ENCODE assay signal across 1 cellular context in the genomic region with DNA sequence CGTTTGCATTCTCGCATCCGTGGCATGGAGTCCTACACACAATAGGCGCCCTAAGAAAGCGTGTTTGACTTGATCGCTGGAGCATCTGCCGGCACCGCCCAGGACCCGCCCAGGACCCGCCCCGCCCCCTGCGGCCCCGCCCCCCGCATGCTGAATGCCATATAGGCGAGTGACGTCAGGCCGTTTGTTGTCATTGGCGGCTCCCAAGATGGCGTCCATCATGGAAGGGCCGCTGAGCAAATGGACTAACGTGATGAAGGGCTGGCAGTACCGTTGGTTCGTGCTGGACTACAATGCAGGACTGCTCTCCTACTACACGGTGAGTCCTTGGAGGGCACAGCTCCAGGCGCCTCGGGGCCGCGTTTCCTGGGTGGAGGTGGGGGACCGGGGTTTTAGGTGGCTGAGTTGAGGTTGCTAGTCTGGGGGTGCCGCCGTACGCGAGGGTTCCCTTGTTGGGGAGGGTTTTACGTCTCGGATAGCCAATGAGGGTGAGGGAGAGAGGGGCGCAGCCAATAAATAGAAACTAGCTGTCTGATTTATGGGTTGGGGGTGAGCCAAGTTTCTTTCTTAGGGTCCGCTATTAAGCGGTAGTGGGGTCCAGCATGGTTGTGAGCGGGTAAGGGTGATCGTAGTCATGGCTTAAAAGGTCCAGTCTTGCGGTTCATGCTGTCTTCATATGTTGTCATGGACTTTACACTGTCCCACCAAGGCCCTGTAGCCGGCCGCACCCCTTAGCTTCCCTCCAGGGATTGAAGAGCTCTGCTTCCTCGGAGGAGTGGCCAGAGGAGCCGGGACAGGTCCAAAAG.
A peak's percentile ranks its signal among the peaks of the same experiment; 100 is the strongest.
TF ChIP-seq lines count a peak whose summit lies in the region.

A gene with protein sequence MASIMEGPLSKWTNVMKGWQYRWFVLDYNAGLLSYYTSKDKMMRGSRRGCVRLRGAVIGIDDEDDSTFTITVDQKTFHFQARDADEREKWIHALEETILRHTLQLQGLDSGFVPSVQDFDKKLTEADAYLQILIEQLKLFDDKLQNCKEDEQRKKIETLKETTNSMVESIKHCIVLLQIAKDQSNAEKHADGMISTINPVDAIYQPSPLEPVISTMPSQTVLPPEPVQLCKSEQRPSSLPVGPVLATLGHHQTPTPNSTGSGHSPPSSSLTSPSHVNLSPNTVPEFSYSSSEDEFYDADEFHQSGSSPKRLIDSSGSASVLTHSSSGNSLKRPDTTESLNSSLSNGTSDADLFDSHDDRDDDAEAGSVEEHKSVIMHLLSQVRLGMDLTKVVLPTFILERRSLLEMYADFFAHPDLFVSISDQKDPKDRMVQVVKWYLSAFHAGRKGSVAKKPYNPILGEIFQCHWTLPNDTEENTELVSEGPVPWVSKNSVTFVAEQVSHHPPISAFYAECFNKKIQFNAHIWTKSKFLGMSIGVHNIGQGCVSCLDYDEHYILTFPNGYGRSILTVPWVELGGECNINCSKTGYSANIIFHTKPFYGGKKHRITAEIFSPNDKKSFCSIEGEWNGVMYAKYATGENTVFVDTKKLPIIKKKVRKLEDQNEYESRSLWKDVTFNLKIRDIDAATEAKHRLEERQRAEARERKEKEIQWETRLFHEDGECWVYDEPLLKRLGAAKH (plus strand): TSS at position 190 of the 806 bp plus-strand sequence. CDS start 19 bp downstream, at position 209.

TF ChIP-seq in K562, 482 proteins besides CTCF, POLR2A, EP300 and RAD21 (continued from another document and continues in another):
- TF ChIP-seq, protein P1, sequence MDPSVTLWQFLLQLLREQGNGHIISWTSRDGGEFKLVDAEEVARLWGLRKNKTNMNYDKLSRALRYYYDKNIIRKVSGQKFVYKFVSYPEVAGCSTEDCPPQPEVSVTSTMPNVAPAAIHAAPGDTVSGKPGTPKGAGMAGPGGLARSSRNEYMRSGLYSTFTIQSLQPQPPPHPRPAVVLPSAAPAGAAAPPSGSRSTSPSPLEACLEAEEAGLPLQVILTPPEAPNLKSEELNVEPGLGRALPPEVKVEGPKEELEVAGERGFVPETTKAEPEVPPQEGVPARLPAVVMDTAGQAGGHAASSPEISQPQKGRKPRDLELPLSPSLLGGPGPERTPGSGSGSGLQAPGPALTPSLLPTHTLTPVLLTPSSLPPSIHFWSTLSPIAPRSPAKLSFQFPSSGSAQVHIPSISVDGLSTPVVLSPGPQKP (CRISPR knock-in tag; IDR thresholded peaks at IDR 0.05): no peak
- TF ChIP-seq ZNF644 (tag; IDR thresholded peaks at IDR 0.05; ENCODE audit: low read depth) (no peak), GATA2 (CRISPR knock-in tag; IDR thresholded peaks at IDR 0.05) (no peak), ZC3H11A (IDR thresholded peaks at IDR 0.05; ENCODE audit: low read depth, low read length) (no peak), SREBF1 (IDR thresholded peaks at IDR 0.05; ENCODE audit: borderline replicate concordance, low read depth, low read length) (no peak), ZSCAN29 (IDR thresholded peaks at IDR 0.05) (no peak), NFYB (IDR thresholded peaks at IDR 0.05; ENCODE audit: extremely low read depth, insufficient read length) (peak; percentile 76), CHD1 (IDR thresholded peaks at IDR 0.05; ENCODE audit: low read length) (no peak), KLF1 (tag; IDR thresholded peaks at IDR 0.05) (no peak), TSC22D4 (tag; IDR thresholded peaks at IDR 0.05) (no peak), ZNF436 (CRISPR knock-in tag; IDR thresholded peaks at IDR 0.05) (no peak), CSDE1 (IDR thresholded peaks at IDR 0.05) (peak in 1 of 2 experiments; percentile 51; a peak in 2 of 4 replicates), KLF10 (CRISPR knock-in tag; IDR thresholded peaks at IDR 0.05) (no peak), FOXJ3 (CRISPR knock-in tag; IDR thresholded peaks at IDR 0.05) (no peak), EHMT2 (IDR thresholded peaks at IDR 0.05) (peak; percentile 58; the same call in 1 of the 2 replicates), CC2D1A (IDR thresholded peaks at IDR 0.05) (no peak; the same call in 1 of the 2 replicates), RB1 (IDR thresholded peaks at IDR 0.05; ENCODE audit: low read depth) (no peak), THRAP3 (IDR thresholded peaks at IDR 0.05; ENCODE audit: borderline replicate concordance) (0 out of 2 replicates have a peak, but pooled peaks have one; percentile 26), HDAC1 (IDR thresholded peaks at IDR 0.05) (peak in 1 of 2 experiments; percentile 96; a peak in 2 of 4 replicates), ZNF778 (CRISPR knock-in tag; IDR thresholded peaks at IDR 0.05) (no peak), PTRF (tag; IDR thresholded peaks at IDR 0.05) (no peak), ZNF253 (CRISPR knock-in tag; conservative IDR thresholded peaks at IDR 0.05) (no peak), NFXL1 (CRISPR knock-in tag; IDR thresholded peaks at IDR 0.05) (no peak)
- TF ChIP-seq, protein P2, sequence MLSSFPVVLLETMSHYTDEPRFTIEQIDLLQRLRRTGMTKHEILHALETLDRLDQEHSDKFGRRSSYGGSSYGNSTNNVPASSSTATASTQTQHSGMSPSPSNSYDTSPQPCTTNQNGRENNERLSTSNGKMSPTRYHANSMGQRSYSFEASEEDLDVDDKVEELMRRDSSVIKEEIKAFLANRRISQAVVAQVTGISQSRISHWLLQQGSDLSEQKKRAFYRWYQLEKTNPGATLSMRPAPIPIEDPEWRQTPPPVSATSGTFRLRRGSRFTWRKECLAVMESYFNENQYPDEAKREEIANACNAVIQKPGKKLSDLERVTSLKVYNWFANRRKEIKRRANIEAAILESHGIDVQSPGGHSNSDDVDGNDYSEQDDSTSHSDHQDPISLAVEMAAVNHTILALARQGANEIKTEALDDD (IDR thresholded peaks at IDR 0.05): peak; percentile 48; the same call in 1 of the 2 replicates
- TF ChIP-seq, protein P3, sequence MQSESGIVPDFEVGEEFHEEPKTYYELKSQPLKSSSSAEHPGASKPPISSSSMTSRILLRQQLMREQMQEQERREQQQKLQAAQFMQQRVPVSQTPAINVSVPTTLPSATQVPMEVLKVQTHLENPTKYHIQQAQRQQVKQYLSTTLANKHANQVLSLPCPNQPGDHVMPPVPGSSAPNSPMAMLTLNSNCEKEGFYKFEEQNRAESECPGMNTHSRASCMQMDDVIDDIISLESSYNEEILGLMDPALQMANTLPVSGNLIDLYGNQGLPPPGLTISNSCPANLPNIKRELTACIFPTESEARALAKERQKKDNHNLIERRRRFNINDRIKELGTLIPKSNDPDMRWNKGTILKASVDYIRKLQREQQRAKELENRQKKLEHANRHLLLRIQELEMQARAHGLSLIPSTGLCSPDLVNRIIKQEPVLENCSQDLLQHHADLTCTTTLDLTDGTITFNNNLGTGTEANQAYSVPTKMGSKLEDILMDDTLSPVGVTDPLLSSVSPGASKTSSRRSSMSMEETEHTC (IDR thresholded peaks at IDR 0.05): no peak
- TF ChIP-seq, protein P4, sequence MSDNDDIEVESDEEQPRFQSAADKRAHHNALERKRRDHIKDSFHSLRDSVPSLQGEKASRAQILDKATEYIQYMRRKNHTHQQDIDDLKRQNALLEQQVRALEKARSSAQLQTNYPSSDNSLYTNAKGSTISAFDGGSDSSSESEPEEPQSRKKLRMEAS (CRISPR knock-in tag; IDR thresholded peaks at IDR 0.05): peak; percentile 65; the same call in 1 of the 2 replicates
- TF ChIP-seq, protein P5, sequence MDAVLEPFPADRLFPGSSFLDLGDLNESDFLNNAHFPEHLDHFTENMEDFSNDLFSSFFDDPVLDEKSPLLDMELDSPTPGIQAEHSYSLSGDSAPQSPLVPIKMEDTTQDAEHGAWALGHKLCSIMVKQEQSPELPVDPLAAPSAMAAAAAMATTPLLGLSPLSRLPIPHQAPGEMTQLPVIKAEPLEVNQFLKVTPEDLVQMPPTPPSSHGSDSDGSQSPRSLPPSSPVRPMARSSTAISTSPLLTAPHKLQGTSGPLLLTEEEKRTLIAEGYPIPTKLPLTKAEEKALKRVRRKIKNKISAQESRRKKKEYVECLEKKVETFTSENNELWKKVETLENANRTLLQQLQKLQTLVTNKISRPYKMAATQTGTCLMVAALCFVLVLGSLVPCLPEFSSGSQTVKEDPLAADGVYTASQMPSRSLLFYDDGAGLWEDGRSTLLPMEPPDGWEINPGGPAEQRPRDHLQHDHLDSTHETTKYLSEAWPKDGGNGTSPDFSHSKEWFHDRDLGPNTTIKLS (IDR thresholded peaks at IDR 0.05; ENCODE audit: borderline replicate concordance, low read depth): peak; percentile 41; the same call in 1 of the 2 replicates
- TF ChIP-seq, protein P6, sequence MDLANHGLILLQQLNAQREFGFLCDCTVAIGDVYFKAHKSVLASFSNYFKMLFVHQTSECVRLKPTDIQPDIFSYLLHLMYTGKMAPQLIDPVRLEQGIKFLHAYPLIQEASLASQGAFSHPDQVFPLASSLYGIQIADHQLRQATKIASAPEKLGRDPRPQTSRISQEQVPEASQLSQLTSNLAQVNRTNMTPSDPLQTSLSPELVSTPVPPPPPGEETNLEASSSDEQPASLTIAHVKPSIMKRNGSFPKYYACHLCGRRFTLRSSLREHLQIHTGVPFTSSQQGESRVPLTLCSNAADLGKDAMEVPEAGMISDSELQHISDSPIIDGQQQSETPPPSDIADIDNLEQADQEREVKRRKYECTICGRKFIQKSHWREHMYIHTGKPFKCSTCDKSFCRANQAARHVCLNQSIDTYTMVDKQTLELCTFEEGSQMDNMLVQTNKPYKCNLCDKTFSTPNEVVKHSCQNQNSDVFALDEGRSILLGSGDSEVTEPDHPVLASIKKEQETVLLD (IDR thresholded peaks at IDR 0.05): no peak
- TF ChIP-seq, protein P7, sequence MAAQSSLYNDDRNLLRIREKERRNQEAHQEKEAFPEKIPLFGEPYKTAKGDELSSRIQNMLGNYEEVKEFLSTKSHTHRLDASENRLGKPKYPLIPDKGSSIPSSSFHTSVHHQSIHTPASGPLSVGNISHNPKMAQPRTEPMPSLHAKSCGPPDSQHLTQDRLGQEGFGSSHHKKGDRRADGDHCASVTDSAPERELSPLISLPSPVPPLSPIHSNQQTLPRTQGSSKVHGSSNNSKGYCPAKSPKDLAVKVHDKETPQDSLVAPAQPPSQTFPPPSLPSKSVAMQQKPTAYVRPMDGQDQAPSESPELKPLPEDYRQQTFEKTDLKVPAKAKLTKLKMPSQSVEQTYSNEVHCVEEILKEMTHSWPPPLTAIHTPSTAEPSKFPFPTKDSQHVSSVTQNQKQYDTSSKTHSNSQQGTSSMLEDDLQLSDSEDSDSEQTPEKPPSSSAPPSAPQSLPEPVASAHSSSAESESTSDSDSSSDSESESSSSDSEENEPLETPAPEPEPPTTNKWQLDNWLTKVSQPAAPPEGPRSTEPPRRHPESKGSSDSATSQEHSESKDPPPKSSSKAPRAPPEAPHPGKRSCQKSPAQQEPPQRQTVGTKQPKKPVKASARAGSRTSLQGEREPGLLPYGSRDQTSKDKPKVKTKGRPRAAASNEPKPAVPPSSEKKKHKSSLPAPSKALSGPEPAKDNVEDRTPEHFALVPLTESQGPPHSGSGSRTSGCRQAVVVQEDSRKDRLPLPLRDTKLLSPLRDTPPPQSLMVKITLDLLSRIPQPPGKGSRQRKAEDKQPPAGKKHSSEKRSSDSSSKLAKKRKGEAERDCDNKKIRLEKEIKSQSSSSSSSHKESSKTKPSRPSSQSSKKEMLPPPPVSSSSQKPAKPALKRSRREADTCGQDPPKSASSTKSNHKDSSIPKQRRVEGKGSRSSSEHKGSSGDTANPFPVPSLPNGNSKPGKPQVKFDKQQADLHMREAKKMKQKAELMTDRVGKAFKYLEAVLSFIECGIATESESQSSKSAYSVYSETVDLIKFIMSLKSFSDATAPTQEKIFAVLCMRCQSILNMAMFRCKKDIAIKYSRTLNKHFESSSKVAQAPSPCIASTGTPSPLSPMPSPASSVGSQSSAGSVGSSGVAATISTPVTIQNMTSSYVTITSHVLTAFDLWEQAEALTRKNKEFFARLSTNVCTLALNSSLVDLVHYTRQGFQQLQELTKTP (IDR thresholded peaks at IDR 0.05; ENCODE audit: low read depth in 1 of 2, partially characterized antibody in 2 of 2): peak in 1 of 2 experiments; percentile 42
- TF ChIP-seq, protein P8, sequence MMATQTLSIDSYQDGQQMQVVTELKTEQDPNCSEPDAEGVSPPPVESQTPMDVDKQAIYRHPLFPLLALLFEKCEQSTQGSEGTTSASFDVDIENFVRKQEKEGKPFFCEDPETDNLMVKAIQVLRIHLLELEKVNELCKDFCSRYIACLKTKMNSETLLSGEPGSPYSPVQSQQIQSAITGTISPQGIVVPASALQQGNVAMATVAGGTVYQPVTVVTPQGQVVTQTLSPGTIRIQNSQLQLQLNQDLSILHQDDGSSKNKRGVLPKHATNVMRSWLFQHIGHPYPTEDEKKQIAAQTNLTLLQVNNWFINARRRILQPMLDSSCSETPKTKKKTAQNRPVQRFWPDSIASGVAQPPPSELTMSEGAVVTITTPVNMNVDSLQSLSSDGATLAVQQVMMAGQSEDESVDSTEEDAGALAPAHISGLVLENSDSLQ (IDR thresholded peaks at IDR 0.05): peak; percentile 98
- TF ChIP-seq, protein P9, sequence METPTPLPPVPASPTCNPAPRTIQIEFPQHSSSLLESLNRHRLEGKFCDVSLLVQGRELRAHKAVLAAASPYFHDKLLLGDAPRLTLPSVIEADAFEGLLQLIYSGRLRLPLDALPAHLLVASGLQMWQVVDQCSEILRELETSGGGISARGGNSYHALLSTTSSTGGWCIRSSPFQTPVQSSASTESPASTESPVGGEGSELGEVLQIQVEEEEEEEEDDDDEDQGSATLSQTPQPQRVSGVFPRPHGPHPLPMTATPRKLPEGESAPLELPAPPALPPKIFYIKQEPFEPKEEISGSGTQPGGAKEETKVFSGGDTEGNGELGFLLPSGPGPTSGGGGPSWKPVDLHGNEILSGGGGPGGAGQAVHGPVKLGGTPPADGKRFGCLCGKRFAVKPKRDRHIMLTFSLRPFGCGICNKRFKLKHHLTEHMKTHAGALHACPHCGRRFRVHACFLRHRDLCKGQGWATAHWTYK (CRISPR knock-in tag; IDR thresholded peaks at IDR 0.05): no peak
- TF ChIP-seq, protein P10, sequence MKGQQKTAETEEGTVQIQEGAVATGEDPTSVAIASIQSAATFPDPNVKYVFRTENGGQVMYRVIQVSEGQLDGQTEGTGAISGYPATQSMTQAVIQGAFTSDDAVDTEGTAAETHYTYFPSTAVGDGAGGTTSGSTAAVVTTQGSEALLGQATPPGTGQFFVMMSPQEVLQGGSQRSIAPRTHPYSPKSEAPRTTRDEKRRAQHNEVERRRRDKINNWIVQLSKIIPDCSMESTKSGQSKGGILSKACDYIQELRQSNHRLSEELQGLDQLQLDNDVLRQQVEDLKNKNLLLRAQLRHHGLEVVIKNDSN (CRISPR knock-in tag; IDR thresholded peaks at IDR 0.05): no peak; the same call in 1 of the 2 replicates
- TF ChIP-seq, protein P11, sequence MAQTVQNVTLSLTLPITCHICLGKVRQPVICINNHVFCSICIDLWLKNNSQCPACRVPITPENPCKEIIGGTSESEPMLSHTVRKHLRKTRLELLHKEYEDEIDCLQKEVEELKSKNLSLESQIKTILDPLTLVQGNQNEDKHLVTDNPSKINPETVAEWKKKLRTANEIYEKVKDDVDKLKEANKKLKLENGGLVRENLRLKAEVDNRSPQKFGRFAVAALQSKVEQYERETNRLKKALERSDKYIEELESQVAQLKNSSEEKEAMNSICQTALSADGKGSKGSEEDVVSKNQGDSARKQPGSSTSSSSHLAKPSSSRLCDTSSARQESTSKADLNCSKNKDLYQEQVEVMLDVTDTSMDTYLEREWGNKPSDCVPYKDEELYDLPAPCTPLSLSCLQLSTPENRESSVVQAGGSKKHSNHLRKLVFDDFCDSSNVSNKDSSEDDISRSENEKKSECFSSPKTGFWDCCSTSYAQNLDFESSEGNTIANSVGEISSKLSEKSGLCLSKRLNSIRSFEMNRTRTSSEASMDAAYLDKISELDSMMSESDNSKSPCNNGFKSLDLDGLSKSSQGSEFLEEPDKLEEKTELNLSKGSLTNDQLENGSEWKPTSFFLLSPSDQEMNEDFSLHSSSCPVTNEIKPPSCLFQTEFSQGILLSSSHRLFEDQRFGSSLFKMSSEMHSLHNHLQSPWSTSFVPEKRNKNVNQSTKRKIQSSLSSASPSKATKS (CRISPR knock-in tag; IDR thresholded peaks at IDR 0.05): no peak
- TF ChIP-seq, protein P12, sequence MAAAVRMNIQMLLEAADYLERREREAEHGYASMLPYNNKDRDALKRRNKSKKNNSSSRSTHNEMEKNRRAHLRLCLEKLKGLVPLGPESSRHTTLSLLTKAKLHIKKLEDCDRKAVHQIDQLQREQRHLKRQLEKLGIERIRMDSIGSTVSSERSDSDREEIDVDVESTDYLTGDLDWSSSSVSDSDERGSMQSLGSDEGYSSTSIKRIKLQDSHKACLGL (CRISPR knock-in tag; IDR thresholded peaks at IDR 0.05; ENCODE audit: borderline replicate concordance, poor library complexity, severe bottlenecking): no peak
